ENCODE assay signal across 8 cellular contexts in genomic region chr1:7705048-7705907, GRCh38.
DNase-seq lines count a peak whose midpoint lies in the region; ATAC-seq, FAIRE-seq and TF ChIP-seq lines count a peak whose summit lies in the region.

No MANE protein-coding gene starts in this region.

- H3K4me3 ChIP-seq in BJ (ENCODE audit: low read depth, low read length), result peak overlapping the region; percentile 21; the same call in 1 of the 2 replicates
- H3K4me3 ChIP-seq in bronchial epithelial cell (ENCODE audit: low read depth, low read length), result peak overlapping the region; percentile 26

- TF ChIP-seq CTCF in BJ (IDR thresholded peaks at IDR 0.05; ENCODE audit: insufficient read depth, low read depth, low read length), result no peak
- no peak for TF ChIP-seq CTCF in bronchial epithelial cell (IDR thresholded peaks at IDR 0.05; ENCODE audit: insufficient read depth, low read length, severe bottlenecking)
- TF ChIP-seq CTCF in GM20000 (IDR thresholded peaks at IDR 0.05; ENCODE audit: extremely low read depth, missing control alignments), result no peak

- FAIRE-seq in bronchial epithelial cell (lab: Jason Lieb, UNC), result no peak

- H3K27me3 ChIP-seq in BJ (ENCODE audit: control insufficient read depth, insufficient read depth, low read length) (peaks cover 26% of the 10 kb centered on the region), bronchial epithelial cell (ENCODE audit: control insufficient read depth, insufficient read depth, low read length) (peaks cover 6% of the 10 kb centered on the region)

- H3K36me3 ChIP-seq in BJ (ENCODE audit: control insufficient read depth, insufficient read depth, low read length), result no peaks in the 10 kb centered on the region
- no peaks in the 10 kb centered on the region for H3K36me3 ChIP-seq in bronchial epithelial cell (ENCODE audit: control insufficient read depth, insufficient read depth, low read length)

- H3K27me3 Mint-ChIP-seq in stimulated activated naive CD8-positive, alpha-beta T cell treated with anti-CD3 and anti-CD28 coated beads, Interleukin-15, Interleukin-2, amounts not matched to agents 100 ng/mL and 50 ng/mL, for 24 hours, result peaks cover 66% of the 10 kb centered on the region

- DNase-seq in BJ (ENCODE audit: low read depth) (no peak), T follicular helper cell (ENCODE audit: low read depth) (peak; percentile 16), bronchial epithelial cell (ENCODE audit: low read depth) (no peak), left kidney (ENCODE audit: low read depth, low spot score) (peak; percentile 51), GM20000 (ENCODE audit: low spot score) (no peak), SIG-M5 treated with dmso at 0.1 percent for 504 hours (lab: John Stamatoyannopoulos, UW; ENCODE audit: unreplicated experiment) (no peak)

- POLR2A ChIA-PET in BJ (lab: Charles Lee), result interaction anchor here (0.6 kb wide), 1 partner anchor 310 kb away, joined by 3 read pairs; no protein-coding TSS in a partner anchor

- H3K4me1 Mint-ChIP-seq in stimulated activated naive CD8-positive, alpha-beta T cell treated with anti-CD3 and anti-CD28 coated beads, Interleukin-15, Interleukin-2, amounts not matched to agents 100 ng/mL and 50 ng/mL, for 24 hours (ENCODE audit: low read depth), result peaks cover 10% of the 10 kb centered on the region

- no peak for ATAC-seq in GM19324 (IDR thresholded peaks at IDR 0.05; ENCODE audit: low FRiP score, unreplicated experiment)

- no peaks in the 10 kb centered on the region for H3K9me3 Mint-ChIP-seq in stimulated activated naive CD8-positive, alpha-beta T cell treated with anti-CD3 and anti-CD28 coated beads, Interleukin-15, Interleukin-2, amounts not matched to agents 100 ng/mL and 50 ng/mL, for 24 hours

- H3K4me3 Mint-ChIP-seq in stimulated activated naive CD8-positive, alpha-beta T cell treated with anti-CD3 and anti-CD28 coated beads, Interleukin-15, Interleukin-2, amounts not matched to agents 100 ng/mL and 50 ng/mL, for 24 hours, result peak overlapping the region; percentile 76

- peak overlapping the region; percentile 36 for H3K27ac Mint-ChIP-seq in stimulated activated naive CD8-positive, alpha-beta T cell treated with anti-CD3 and anti-CD28 coated beads, Interleukin-15, Interleukin-2, amounts not matched to agents 100 ng/mL and 50 ng/mL, for 24 hours

- H3K36me3 Mint-ChIP-seq in stimulated activated naive CD8-positive, alpha-beta T cell treated with anti-CD3 and anti-CD28 coated beads, Interleukin-15, Interleukin-2, amounts not matched to agents 100 ng/mL and 50 ng/mL, for 24 hours (ENCODE audit: low read depth), result no peaks in the 10 kb centered on the region

- CTCF ChIA-PET in BJ (lab: Yijun Ruan, JAX), result interaction anchor here (0.9 to 3.7 kb wide), 2 partner anchors 18 to 37 kb away, joined by 3 to 23 read pairs; no protein-coding TSS in a partner anchor

Comparison
In these comparisons a context has a peak if more than half of its experiments do, and no peak if none do; other contexts are left out.
1. DNase-seq: peak in T follicular helper cell (single experiment) and left kidney (single experiment); none in BJ (single experiment), bronchial epithelial cell (single experiment), GM20000 (single experiment) and SIG-M5 treated with dmso at 0.1 percent for 504 hours (single experiment).